Comparison of ENCODE assay signal across 27 cellular contexts in genomic region chrX:146259207-146259606, GRCh38.
"Had no signal": no experiment of that assay in that cellular context is flagged by ENCODE, and none has a peak within 500 bp of the region (broad histone marks: within the 10 kb centered on the region; RNA-seq: fewer than 3 reads in every experiment).

No MANE protein-coding gene starts in this region.

- ATAC-seq: effector memory CD8-positive, alpha-beta T cell; esophagus mucosa; foreskin keratinocyte; gastrocnemius medialis; gastroesophageal sphincter; heart left ventricle; heart right ventricle had no signal

- H3K9me3 ChIP-seq: colonic mucosa, esophagus muscularis mucosa, esophagus squamous epithelium, gastrocnemius medialis, gastroesophageal sphincter, heart left ventricle, heart right ventricle had no signal

- H3K4me1 ChIP-seq: colonic mucosa, esophagus muscularis mucosa, esophagus squamous epithelium, foreskin keratinocyte, gastrocnemius medialis, gastroesophageal sphincter, heart left ventricle, heart right ventricle had no signal

- H3K4me2 ChIP-seq: hepatocyte had no signal

- H3K9me3 Mint-ChIP-seq: dendritic cell treated with granulocyte-macrophage colony-stimulating factor and Interleukin-4, amounts not matched to agents 40 ng/mL and 50 ng/mL, for 4 days had no signal

- FAIRE-seq: endothelial cell of umbilical vein, frontal cortex had no signal

- H3K27ac Mint-ChIP-seq: dendritic cell treated with granulocyte-macrophage colony-stimulating factor and Interleukin-4, amounts not matched to agents 40 ng/mL and 50 ng/mL, for 4 days; effector memory CD8-positive, alpha-beta T cell had no signal

- H3K4me3 ChIP-seq: colonic mucosa, coronary artery, dorsolateral prefrontal cortex, esophagus muscularis mucosa, esophagus squamous epithelium, gastrocnemius medialis, gastroesophageal sphincter, heart left ventricle, heart right ventricle, hepatocyte had no signal

- H3K27me3 ChIP-seq: colonic mucosa, esophagus muscularis mucosa, esophagus squamous epithelium, foreskin keratinocyte, gastrocnemius medialis, gastroesophageal sphincter, heart left ventricle, heart right ventricle, hepatocyte had no signal

- H3K27ac ChIP-seq: colonic mucosa, coronary artery, dorsolateral prefrontal cortex, epithelial cell of prostate, esophagus muscularis mucosa, esophagus squamous epithelium, foreskin keratinocyte, gastrocnemius medialis, gastroesophageal sphincter, heart left ventricle, heart right ventricle, hepatocyte had no signal

- H3K4me3 Mint-ChIP-seq: dendritic cell treated with granulocyte-macrophage colony-stimulating factor and Interleukin-4, amounts not matched to agents 40 ng/mL and 50 ng/mL, for 4 days; effector memory CD8-positive, alpha-beta T cell had no signal

- H3K79me2 ChIP-seq: hepatocyte had no signal

- H2AFZ ChIP-seq: hepatocyte had no signal

- H3K36me3 ChIP-seq: colonic mucosa, esophagus muscularis mucosa, esophagus squamous epithelium, gastrocnemius medialis, gastroesophageal sphincter, heart left ventricle, heart right ventricle had no signal

- H3K27me3 Mint-ChIP-seq: dendritic cell treated with granulocyte-macrophage colony-stimulating factor and Interleukin-4, amounts not matched to agents 40 ng/mL and 50 ng/mL, for 4 days; effector memory CD8-positive, alpha-beta T cell had no signal

- DNase-seq: colonic mucosa; cortex of kidney; dermis blood vessel endothelial cell; dorsolateral prefrontal cortex; effector CD4-positive, alpha-beta T cell; effector CD8-positive, alpha-beta T cell; effector memory CD4-positive, alpha-beta T cell; effector memory CD8-positive, alpha-beta T cell; erythroblast; esophagus squamous epithelium; foreskin fibroblast; foreskin keratinocyte; foreskin melanocyte; gastrocnemius medialis; glutamatergic neuron; head of caudate nucleus; heart left ventricle; heart right ventricle had no signal
